1 cellular context compared by ENCODE assay signal in the genomic region with DNA sequence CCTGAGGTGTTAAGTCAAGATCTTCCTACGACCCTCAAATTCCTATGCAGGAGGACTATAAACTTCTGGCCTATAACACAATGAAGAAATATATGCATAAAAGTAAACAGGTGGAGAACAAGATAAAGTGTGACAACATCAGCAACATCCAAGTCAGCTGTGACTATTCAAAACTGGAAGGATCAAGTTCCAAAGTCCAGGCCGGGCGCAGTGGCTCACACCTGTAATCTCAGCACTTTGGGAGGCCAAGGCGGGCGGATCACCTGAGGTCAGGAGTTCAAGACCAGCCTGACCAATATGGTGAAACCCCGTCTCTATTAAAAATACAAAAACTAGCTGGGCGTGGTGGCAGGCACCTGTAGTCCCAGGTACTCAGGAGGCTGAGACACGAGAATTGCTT.
TF ChIP-seq lines count a peak whose summit lies in the region.
"Not testable (repeated sequence)": the region's sequence is repeated elsewhere in the genome, so short reads cannot be mapped to it uniquely, and the experiment has no call there.

No MANE protein-coding gene starts in this region.

TF ChIP-seq in HepG2, 621 proteins besides CTCF, POLR2A, EP300 and RAD21:
- not testable (repeated sequence) for TF ChIP-seq SOX13, NR2F6 (IDR thresholded peaks at IDR 0.05)
- TF ChIP-seq SOX13 (CRISPR knock-in tag; conservative IDR thresholded peaks at IDR 0.05 in 1 of 2, IDR thresholded peaks at IDR 0.05 in 1 of 2) = peak in 1 of 2 experiments; percentile 19; a peak in 1 of 4 replicates
- 0 out of 4 replicates have a peak, but pooled peaks of 1 of the 2 experiments have one; percentile 23 for TF ChIP-seq NR2F1 (CRISPR knock-in tag; IDR thresholded peaks at IDR 0.05)
- TF ChIP-seq ARID5B (CRISPR knock-in tag; IDR thresholded peaks at IDR 0.05) = 0 out of 2 replicates have a peak, but pooled peaks have one; percentile 27
- peak; percentile 17; the same call in 1 of the 2 replicates for TF ChIP-seq FOXA3 (CRISPR knock-in tag; IDR thresholded peaks at IDR 0.05)
- TF ChIP-seq, protein P1, sequence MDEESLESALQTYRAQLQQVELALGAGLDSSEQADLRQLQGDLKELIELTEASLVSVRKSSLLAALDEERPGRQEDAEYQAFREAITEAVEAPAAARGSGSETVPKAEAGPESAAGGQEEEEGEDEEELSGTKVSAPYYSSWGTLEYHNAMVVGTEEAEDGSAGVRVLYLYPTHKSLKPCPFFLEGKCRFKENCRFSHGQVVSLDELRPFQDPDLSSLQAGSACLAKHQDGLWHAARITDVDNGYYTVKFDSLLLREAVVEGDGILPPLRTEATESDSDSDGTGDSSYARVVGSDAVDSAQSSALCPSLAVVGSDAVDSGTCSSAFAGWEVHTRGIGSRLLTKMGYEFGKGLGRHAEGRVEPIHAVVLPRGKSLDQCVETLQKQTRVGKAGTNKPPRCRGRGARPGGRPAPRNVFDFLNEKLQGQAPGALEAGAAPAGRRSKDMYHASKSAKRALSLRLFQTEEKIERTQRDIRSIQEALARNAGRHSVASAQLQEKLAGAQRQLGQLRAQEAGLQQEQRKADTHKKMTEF (CRISPR knock-in tag; IDR thresholded peaks at IDR 0.05) = peak; percentile 23; the same call in 1 of the 2 replicates
- TF ChIP-seq ZNF644 (CRISPR knock-in tag; IDR thresholded peaks at IDR 0.05; ENCODE audit: low read depth) = 0 out of 2 replicates have a peak, but pooled peaks have one; percentile 31
- 0 out of 2 replicates have a peak, but pooled peaks have one; percentile 22 for TF ChIP-seq NR2F6 (CRISPR knock-in tag; IDR thresholded peaks at IDR 0.05)
- TF ChIP-seq, protein P2, sequence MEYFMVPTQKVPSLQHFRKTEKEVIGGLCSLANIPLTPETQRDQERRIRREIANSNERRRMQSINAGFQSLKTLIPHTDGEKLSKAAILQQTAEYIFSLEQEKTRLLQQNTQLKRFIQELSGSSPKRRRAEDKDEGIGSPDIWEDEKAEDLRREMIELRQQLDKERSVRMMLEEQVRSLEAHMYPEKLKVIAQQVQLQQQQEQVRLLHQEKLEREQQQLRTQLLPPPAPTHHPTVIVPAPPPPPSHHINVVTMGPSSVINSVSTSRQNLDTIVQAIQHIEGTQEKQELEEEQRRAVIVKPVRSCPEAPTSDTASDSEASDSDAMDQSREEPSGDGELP (IDR thresholded peaks at IDR 0.05; ENCODE audit: borderline replicate concordance, low read depth) = peak; percentile 57; the same call in 1 of the 2 replicates
- peak; percentile 54; the same call in 1 of the 2 replicates for TF ChIP-seq THAP11 (CRISPR knock-in tag; IDR thresholded peaks at IDR 0.05)
- TF ChIP-seq ZNF460 (CRISPR knock-in tag; IDR thresholded peaks at IDR 0.05; ENCODE audit: borderline replicate concordance) = peak; percentile 69
- peak; percentile 79 for TF ChIP-seq HNF4A (CRISPR knock-in tag; IDR thresholded peaks at IDR 0.05)
- TF ChIP-seq RARA (CRISPR knock-in tag; IDR thresholded peaks at IDR 0.05) = peak; percentile 63
